1 cellular context compared by ENCODE assay signal in genomic region chr10:22323538-22324305, GRCh38.
TF ChIP-seq lines count a peak whose summit lies in the region.

No MANE protein-coding gene starts in this region.

TF ChIP-seq in GM23338, 12 proteins besides CTCF, POLR2A, EP300 and RAD21 (continued from another document):
- TF ChIP-seq ZNF462 (CRISPR knock-in tag; IDR thresholded peaks at IDR 0.05) (no peak), JUNB (IDR thresholded peaks at IDR 0.05; ENCODE audit: unreplicated experiment) (no peak), REST (IDR thresholded peaks at IDR 0.05; ENCODE audit: unreplicated experiment) (no peak)
TF ChIP-seq in GM23338: peak in this region for 0.
